Comparison of ENCODE assay signal across 1 cellular context in genomic region chr7:5822742-5823503, GRCh38.
TF ChIP-seq lines count a peak whose summit lies in the region.

No MANE protein-coding gene starts in this region.

TF ChIP-seq in HepG2, 621 proteins besides CTCF, POLR2A, EP300 and RAD21 (continued from another document and continues in another):
- TF ChIP-seq, protein P1, sequence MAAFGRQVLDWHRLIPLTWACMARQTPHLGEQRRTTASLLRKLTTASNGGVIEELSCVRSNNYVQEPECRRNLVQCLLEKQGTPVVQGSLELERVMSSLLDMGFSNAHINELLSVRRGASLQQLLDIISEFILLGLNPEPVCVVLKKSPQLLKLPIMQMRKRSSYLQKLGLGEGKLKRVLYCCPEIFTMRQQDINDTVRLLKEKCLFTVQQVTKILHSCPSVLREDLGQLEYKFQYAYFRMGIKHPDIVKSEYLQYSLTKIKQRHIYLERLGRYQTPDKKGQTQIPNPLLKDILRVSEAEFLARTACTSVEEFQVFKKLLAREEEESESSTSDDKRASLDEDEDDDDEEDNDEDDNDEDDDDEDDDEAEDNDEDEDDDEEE (CRISPR knock-in tag; IDR thresholded peaks at IDR 0.05), result no peak
- TF ChIP-seq TSC22D2 (CRISPR knock-in tag; IDR thresholded peaks at IDR 0.05; ENCODE audit: borderline replicate concordance) (no peak), HCFC1 (IDR thresholded peaks at IDR 0.05; ENCODE audit: low read depth, low read length) (peak; percentile 88), PLSCR1 (CRISPR knock-in tag; IDR thresholded peaks at IDR 0.05; ENCODE audit: borderline replicate concordance) (no peak), CC2D1A (CRISPR knock-in tag; IDR thresholded peaks at IDR 0.05) (no peak), ZNF703 (CRISPR knock-in tag; IDR thresholded peaks at IDR 0.05; ENCODE audit: borderline replicate concordance) (no peak), ZZZ3 (CRISPR knock-in tag; IDR thresholded peaks at IDR 0.05; ENCODE audit: borderline replicate concordance) (no peak), ZNF720 (CRISPR knock-in tag; IDR thresholded peaks at IDR 0.05) (no peak), MAZ (IDR thresholded peaks at IDR 0.05; ENCODE audit: borderline replicate concordance, low read depth, low read length) (no peak), MAZ (CRISPR knock-in tag; IDR thresholded peaks at IDR 0.05; ENCODE audit: low read depth) (0 out of 2 replicates have a peak, but pooled peaks have one; percentile 4), ZIK1 (CRISPR knock-in tag; IDR thresholded peaks at IDR 0.05; ENCODE audit: borderline replicate concordance, low read depth) (no peak), GATAD2A (CRISPR knock-in tag; IDR thresholded peaks at IDR 0.05) (peak; percentile 34; the same call in 1 of the 2 replicates), HDAC2 (CRISPR knock-in tag; IDR thresholded peaks at IDR 0.05) (peak; percentile 62), ZNF432 (CRISPR knock-in tag; IDR thresholded peaks at IDR 0.05; ENCODE audit: borderline replicate concordance) (no peak), ATF3 (CRISPR knock-in tag; IDR thresholded peaks at IDR 0.05) (no peak), ZNF333 (CRISPR knock-in tag; IDR thresholded peaks at IDR 0.05; ENCODE audit: borderline replicate concordance) (no peak), ZNF589 (CRISPR knock-in tag; conservative IDR thresholded peaks at IDR 0.05) (no peak), ESRRA (CRISPR knock-in tag; IDR thresholded peaks at IDR 0.05; ENCODE audit: low read depth) (no peak), ZFAT (CRISPR knock-in tag; conservative IDR thresholded peaks at IDR 0.05) (no peak), SPEN (CRISPR knock-in tag; IDR thresholded peaks at IDR 0.05; ENCODE audit: low read depth) (no peak), TCF7 (IDR thresholded peaks at IDR 0.05; ENCODE audit: low read depth) (no peak), SALL1 (CRISPR knock-in tag; IDR thresholded peaks at IDR 0.05) (peak; percentile 47; the same call in 1 of the 2 replicates), NR2C2 (CRISPR knock-in tag; IDR thresholded peaks at IDR 0.05; ENCODE audit: borderline replicate concordance) (peak; percentile 56; the same call in 1 of the 2 replicates), ZNF431 (CRISPR knock-in tag; IDR thresholded peaks at IDR 0.05; ENCODE audit: borderline replicate concordance, low read depth) (no peak), ZNF207 (IDR thresholded peaks at IDR 0.05; ENCODE audit: borderline replicate concordance) (no peak), ZNF296 (CRISPR knock-in tag; conservative IDR thresholded peaks at IDR 0.05) (no peak), FOXJ3 (CRISPR knock-in tag; IDR thresholded peaks at IDR 0.05; ENCODE audit: borderline replicate concordance) (no peak), FLYWCH1 (CRISPR knock-in tag; IDR thresholded peaks at IDR 0.05) (no peak), ZBTB4 (CRISPR knock-in tag; IDR thresholded peaks at IDR 0.05; ENCODE audit: borderline replicate concordance) (peak; percentile 15; the same call in 1 of the 2 replicates), ZNF136 (CRISPR knock-in tag; IDR thresholded peaks at IDR 0.05; ENCODE audit: low read depth) (no peak), ZNF687 (CRISPR knock-in tag; IDR thresholded peaks at IDR 0.05) (peak; percentile 81), ZNF264 (CRISPR knock-in tag; IDR thresholded peaks at IDR 0.05) (no peak), CENPT (CRISPR knock-in tag; IDR thresholded peaks at IDR 0.05; ENCODE audit: low read depth) (no peak), LRRFIP1 (CRISPR knock-in tag; conservative IDR thresholded peaks at IDR 0.05) (no peak), CBX5 (CRISPR knock-in tag; IDR thresholded peaks at IDR 0.05; ENCODE audit: borderline replicate concordance) (no peak), FOXK2 (IDR thresholded peaks at IDR 0.05) (no peak), ZNF574 (CRISPR knock-in tag; IDR thresholded peaks at IDR 0.05) (peak; percentile 86), CHD2 (IDR thresholded peaks at IDR 0.05; ENCODE audit: low read depth, low read length) (no peak), ZMYM2 (CRISPR knock-in tag; IDR thresholded peaks at IDR 0.05) (no peak; the same call in 1 of the 2 replicates), ZNF891 (CRISPR knock-in tag; IDR thresholded peaks at IDR 0.05) (no peak), PHF5A (CRISPR knock-in tag; IDR thresholded peaks at IDR 0.05; ENCODE audit: low read depth, unreplicated experiment) (no peak)
- TF ChIP-seq, protein P2, sequence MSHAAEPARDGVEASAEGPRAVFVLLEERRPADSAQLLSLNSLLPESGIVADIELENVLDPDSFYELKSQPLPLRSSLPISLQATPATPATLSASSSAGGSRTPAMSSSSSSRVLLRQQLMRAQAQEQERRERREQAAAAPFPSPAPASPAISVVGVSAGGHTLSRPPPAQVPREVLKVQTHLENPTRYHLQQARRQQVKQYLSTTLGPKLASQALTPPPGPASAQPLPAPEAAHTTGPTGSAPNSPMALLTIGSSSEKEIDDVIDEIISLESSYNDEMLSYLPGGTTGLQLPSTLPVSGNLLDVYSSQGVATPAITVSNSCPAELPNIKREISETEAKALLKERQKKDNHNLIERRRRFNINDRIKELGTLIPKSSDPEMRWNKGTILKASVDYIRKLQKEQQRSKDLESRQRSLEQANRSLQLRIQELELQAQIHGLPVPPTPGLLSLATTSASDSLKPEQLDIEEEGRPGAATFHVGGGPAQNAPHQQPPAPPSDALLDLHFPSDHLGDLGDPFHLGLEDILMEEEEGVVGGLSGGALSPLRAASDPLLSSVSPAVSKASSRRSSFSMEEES (CRISPR knock-in tag; IDR thresholded peaks at IDR 0.05), result peak; percentile 76; the same call in 1 of the 2 replicates
- TF ChIP-seq, protein P3, sequence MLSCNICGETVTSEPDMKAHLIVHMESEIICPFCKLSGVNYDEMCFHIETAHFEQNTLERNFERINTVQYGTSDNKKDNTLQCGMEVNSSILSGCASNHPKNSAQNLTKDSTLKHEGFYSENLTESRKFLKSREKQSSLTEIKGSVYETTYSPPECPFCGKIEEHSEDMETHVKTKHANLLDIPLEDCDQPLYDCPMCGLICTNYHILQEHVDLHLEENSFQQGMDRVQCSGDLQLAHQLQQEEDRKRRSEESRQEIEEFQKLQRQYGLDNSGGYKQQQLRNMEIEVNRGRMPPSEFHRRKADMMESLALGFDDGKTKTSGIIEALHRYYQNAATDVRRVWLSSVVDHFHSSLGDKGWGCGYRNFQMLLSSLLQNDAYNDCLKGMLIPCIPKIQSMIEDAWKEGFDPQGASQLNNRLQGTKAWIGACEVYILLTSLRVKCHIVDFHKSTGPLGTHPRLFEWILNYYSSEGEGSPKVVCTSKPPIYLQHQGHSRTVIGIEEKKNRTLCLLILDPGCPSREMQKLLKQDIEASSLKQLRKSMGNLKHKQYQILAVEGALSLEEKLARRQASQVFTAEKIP (CRISPR knock-in tag; IDR thresholded peaks at IDR 0.05; ENCODE audit: borderline replicate concordance), result no peak
- TF ChIP-seq, protein P4, sequence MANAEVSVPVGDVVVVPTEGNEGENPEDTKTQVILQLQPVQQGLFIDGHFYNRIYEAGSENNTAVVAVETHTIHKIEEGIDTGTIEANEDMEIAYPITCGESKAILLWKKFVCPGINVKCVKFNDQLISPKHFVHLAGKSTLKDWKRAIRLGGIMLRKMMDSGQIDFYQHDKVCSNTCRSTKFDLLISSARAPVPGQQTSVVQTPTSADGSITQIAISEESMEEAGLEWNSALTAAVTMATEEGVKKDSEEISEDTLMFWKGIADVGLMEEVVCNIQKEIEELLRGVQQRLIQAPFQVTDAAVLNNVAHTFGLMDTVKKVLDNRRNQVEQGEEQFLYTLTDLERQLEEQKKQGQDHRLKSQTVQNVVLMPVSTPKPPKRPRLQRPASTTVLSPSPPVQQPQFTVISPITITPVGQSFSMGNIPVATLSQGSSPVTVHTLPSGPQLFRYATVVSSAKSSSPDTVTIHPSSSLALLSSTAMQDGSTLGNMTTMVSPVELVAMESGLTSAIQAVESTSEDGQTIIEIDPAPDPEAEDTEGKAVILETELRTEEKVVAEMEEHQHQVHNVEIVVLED (CRISPR knock-in tag; IDR thresholded peaks at IDR 0.05; ENCODE audit: borderline replicate concordance), result no peak; the same call in 1 of the 2 replicates
